In the genomic region with DNA sequence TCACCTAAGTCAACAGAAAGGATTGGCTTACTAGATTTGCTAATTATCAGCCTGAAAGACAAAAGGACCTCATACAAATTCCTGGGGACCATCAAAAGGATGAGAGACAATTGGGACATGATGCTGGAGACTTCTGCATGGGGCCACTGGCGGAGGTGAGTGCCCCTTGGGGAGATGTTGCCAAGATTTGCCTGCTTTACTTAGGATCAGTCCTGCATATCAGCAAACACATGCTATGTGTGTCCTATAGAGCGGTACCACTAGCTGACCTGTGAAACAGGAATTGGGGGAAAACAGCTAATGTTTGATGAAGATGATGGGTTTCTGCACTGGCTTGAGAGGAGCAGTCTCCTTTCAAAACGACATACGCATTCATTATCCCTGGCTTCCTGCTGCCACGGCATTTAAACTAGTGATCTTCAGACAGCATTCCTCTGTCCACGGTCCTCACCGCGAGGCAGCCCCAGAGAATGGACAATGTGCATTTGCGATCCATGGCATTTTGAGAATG, we compare ENCODE assay signal across 2 cellular contexts.
TF ChIP-seq lines count a peak whose summit lies in the region.

No MANE protein-coding gene starts in this region.

TF ChIP-seq in HepG2, 621 proteins besides CTCF, POLR2A, EP300 and RAD21 (continued from another document):
- TF ChIP-seq, protein P1, sequence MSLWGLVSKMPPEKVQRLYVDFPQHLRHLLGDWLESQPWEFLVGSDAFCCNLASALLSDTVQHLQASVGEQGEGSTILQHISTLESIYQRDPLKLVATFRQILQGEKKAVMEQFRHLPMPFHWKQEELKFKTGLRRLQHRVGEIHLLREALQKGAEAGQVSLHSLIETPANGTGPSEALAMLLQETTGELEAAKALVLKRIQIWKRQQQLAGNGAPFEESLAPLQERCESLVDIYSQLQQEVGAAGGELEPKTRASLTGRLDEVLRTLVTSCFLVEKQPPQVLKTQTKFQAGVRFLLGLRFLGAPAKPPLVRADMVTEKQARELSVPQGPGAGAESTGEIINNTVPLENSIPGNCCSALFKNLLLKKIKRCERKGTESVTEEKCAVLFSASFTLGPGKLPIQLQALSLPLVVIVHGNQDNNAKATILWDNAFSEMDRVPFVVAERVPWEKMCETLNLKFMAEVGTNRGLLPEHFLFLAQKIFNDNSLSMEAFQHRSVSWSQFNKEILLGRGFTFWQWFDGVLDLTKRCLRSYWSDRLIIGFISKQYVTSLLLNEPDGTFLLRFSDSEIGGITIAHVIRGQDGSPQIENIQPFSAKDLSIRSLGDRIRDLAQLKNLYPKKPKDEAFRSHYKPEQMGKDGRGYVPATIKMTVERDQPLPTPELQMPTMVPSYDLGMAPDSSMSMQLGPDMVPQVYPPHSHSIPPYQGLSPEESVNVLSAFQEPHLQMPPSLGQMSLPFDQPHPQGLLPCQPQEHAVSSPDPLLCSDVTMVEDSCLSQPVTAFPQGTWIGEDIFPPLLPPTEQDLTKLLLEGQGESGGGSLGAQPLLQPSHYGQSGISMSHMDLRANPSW (CRISPR knock-in tag; IDR thresholded peaks at IDR 0.05; ENCODE audit: borderline replicate concordance): no peak
- TF ChIP-seq TCF7L2 (IDR thresholded peaks at IDR 0.05; ENCODE audit: low read depth, low read length): no peak
- peak; percentile 38; the same call in 1 of the 2 replicates for TF ChIP-seq MIER2 (CRISPR knock-in tag; IDR thresholded peaks at IDR 0.05)
- TF ChIP-seq, protein P2, sequence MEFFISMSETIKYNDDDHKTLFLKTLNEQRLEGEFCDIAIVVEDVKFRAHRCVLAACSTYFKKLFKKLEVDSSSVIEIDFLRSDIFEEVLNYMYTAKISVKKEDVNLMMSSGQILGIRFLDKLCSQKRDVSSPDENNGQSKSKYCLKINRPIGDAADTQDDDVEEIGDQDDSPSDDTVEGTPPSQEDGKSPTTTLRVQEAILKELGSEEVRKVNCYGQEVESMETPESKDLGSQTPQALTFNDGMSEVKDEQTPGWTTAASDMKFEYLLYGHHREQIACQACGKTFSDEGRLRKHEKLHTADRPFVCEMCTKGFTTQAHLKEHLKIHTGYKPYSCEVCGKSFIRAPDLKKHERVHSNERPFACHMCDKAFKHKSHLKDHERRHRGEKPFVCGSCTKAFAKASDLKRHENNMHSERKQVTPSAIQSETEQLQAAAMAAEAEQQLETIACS (CRISPR knock-in tag; IDR thresholded peaks at IDR 0.05): no peak
- TF ChIP-seq, protein P3, sequence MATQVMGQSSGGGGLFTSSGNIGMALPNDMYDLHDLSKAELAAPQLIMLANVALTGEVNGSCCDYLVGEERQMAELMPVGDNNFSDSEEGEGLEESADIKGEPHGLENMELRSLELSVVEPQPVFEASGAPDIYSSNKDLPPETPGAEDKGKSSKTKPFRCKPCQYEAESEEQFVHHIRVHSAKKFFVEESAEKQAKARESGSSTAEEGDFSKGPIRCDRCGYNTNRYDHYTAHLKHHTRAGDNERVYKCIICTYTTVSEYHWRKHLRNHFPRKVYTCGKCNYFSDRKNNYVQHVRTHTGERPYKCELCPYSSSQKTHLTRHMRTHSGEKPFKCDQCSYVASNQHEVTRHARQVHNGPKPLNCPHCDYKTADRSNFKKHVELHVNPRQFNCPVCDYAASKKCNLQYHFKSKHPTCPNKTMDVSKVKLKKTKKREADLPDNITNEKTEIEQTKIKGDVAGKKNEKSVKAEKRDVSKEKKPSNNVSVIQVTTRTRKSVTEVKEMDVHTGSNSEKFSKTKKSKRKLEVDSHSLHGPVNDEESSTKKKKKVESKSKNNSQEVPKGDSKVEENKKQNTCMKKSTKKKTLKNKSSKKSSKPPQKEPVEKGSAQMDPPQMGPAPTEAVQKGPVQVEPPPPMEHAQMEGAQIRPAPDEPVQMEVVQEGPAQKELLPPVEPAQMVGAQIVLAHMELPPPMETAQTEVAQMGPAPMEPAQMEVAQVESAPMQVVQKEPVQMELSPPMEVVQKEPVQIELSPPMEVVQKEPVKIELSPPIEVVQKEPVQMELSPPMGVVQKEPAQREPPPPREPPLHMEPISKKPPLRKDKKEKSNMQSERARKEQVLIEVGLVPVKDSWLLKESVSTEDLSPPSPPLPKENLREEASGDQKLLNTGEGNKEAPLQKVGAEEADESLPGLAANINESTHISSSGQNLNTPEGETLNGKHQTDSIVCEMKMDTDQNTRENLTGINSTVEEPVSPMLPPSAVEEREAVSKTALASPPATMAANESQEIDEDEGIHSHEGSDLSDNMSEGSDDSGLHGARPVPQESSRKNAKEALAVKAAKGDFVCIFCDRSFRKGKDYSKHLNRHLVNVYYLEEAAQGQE (IDR thresholded peaks at IDR 0.05; ENCODE audit: borderline replicate concordance in 1 of 2, low read depth in 1 of 2, low read length in 2 of 2): peak; percentile 24 to 84
- no peak for TF ChIP-seq PRPF4 (IDR thresholded peaks at IDR 0.05; ENCODE audit: low read depth, low read length, poor library complexity, severe bottlenecking)
- TF ChIP-seq, protein P4, sequence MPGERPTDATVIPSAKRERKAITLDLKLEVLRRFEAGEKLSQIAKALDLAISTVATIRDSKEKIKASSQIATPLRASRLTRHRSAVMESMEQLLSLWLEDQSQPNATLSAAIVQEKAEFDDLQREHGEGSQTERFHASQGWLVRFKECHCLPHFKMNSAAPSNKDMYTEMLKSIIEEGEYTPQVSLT (CRISPR knock-in tag; IDR thresholded peaks at IDR 0.05; ENCODE audit: borderline replicate concordance, low read depth): no peak
- TF ChIP-seq, protein P5, sequence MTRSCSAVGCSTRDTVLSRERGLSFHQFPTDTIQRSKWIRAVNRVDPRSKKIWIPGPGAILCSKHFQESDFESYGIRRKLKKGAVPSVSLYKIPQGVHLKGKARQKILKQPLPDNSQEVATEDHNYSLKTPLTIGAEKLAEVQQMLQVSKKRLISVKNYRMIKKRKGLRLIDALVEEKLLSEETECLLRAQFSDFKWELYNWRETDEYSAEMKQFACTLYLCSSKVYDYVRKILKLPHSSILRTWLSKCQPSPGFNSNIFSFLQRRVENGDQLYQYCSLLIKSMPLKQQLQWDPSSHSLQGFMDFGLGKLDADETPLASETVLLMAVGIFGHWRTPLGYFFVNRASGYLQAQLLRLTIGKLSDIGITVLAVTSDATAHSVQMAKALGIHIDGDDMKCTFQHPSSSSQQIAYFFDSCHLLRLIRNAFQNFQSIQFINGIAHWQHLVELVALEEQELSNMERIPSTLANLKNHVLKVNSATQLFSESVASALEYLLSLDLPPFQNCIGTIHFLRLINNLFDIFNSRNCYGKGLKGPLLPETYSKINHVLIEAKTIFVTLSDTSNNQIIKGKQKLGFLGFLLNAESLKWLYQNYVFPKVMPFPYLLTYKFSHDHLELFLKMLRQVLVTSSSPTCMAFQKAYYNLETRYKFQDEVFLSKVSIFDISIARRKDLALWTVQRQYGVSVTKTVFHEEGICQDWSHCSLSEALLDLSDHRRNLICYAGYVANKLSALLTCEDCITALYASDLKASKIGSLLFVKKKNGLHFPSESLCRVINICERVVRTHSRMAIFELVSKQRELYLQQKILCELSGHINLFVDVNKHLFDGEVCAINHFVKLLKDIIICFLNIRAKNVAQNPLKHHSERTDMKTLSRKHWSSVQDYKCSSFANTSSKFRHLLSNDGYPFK (CRISPR knock-in tag; IDR thresholded peaks at IDR 0.05; ENCODE audit: borderline replicate concordance): no peak

TF ChIP-seq in K562, 482 proteins besides CTCF, POLR2A, EP300 and RAD21 (continued from another document):
- TF ChIP-seq, protein P6, sequence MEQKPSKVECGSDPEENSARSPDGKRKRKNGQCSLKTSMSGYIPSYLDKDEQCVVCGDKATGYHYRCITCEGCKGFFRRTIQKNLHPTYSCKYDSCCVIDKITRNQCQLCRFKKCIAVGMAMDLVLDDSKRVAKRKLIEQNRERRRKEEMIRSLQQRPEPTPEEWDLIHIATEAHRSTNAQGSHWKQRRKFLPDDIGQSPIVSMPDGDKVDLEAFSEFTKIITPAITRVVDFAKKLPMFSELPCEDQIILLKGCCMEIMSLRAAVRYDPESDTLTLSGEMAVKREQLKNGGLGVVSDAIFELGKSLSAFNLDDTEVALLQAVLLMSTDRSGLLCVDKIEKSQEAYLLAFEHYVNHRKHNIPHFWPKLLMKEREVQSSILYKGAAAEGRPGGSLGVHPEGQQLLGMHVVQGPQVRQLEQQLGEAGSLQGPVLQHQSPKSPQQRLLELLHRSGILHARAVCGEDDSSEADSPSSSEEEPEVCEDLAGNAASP (IDR thresholded peaks at IDR 0.05): no peak
- TF ChIP-seq NR2F6 (CRISPR knock-in tag; IDR thresholded peaks at IDR 0.05) (no peak), PCBP2 (IDR thresholded peaks at IDR 0.05; ENCODE audit: low read depth, low read length, poor library complexity, severe bottlenecking) (no peak)
- TF ChIP-seq, protein P7, sequence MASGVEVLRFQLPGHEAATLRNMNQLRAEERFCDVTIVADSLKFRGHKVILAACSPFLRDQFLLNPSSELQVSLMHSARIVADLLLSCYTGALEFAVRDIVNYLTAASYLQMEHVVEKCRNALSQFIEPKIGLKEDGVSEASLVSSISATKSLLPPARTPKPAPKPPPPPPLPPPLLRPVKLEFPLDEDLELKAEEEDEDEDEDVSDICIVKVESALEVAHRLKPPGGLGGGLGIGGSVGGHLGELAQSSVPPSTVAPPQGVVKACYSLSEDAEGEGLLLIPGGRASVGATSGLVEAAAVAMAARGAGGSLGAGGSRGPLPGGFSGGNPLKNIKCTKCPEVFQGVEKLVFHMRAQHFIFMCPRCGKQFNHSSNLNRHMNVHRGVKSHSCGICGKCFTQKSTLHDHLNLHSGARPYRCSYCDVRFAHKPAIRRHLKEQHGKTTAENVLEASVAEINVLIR (CRISPR knock-in tag; IDR thresholded peaks at IDR 0.05): no peak
TF ChIP-seq in K562: peak in this region for 0.
